19 cellular contexts compared by ENCODE assay signal in genomic region chr1:219179293-219179692, GRCh38. TPM values are rescaled to one million over a fixed set of nuclear protein-coding genes. Genes with fewer than 3 reads are reported as not detected.
DNase-seq lines count a peak whose midpoint lies in the region; ATAC-seq and TF ChIP-seq lines count a peak whose summit lies in the region.
"Had no signal": no experiment of that assay in that cellular context is flagged by ENCODE, and none has a peak within 500 bp of the region (broad histone marks: within the 10 kb centered on the region; RNA-seq: fewer than 3 reads in every experiment).

No MANE protein-coding gene starts in this region.

- CTCF ChIA-PET in PC-9 (lab: Charles Lee), result no interaction called here

- no peak overlapping the region; the same call in 1 of the 2 replicates for H3K27ac ChIP-seq in GM23248
- H3K27ac ChIP-seq in PC-9, result peak overlapping the region; percentile 6; the same call in 1 of the 2 replicates
- H3K27ac ChIP-seq in subcutaneous abdominal adipose tissue (ENCODE audit: low read depth, low read length), result peak overlapping the region; percentile 55
- H3K27ac ChIP-seq: ovary had no signal

- no peak overlapping the region for H3K4me3 ChIP-seq in GM23248
- no peak overlapping the region for H3K4me3 ChIP-seq in PC-9
- H3K4me3 ChIP-seq in fibroblast of the aortic adventitia (ENCODE audit: low read depth, low read length), result no peak overlapping the region
- no peak overlapping the region for H3K4me3 ChIP-seq in subcutaneous abdominal adipose tissue (ENCODE audit: low read depth in 1 of 5, low read length in 5 of 5)
- H3K4me3 ChIP-seq: body of pancreas, ovary, skin epidermis, thoracic aorta had no signal

- H3K4me1 ChIP-seq in GM23248 (ENCODE audit: insufficient read depth) (peaks cover 16% of the 10 kb centered on the region), PC-9 (replicated peaks; ENCODE audit: insufficient read depth) (peaks cover 15% of the 10 kb centered on the region), subcutaneous abdominal adipose tissue (ENCODE audit: control insufficient read depth in 5 of 5, insufficient read depth in 5 of 5, low read length in 5 of 5) (peaks cover 0 to 54% (median 35%) of the 10 kb centered on the region in 5 donors)

- no peak for TF ChIP-seq CTCF in PC-9 (conservative IDR thresholded peaks at IDR 0.05)
- no peak for TF ChIP-seq CTCF in fibroblast of the aortic adventitia (IDR thresholded peaks at IDR 0.05; ENCODE audit: insufficient read depth, low read length)

- no peak overlapping the region for H3K9ac ChIP-seq in GM23248
- peak overlapping the region in 1 of 5 donors; percentile 35 for H3K9ac ChIP-seq in subcutaneous abdominal adipose tissue (ENCODE audit: low read length in 5 of 5)

- H3K79me2 ChIP-seq in GM23248 (ENCODE audit: insufficient read depth), result peaks cover 12% of the 10 kb centered on the region; the same call in 1 of the 2 replicates
- peaks cover 19% of the 10 kb centered on the region for H3K79me2 ChIP-seq in PC-9 (ENCODE audit: low read depth)

- H3K9me3 ChIP-seq in GM23248 (ENCODE audit: low read depth) (no peaks in the 10 kb centered on the region), PC-9 (ENCODE audit: insufficient read depth, low read depth) (no peaks in the 10 kb centered on the region), subcutaneous abdominal adipose tissue (ENCODE audit: control insufficient read depth in 5 of 5, low read length in 5 of 5) (no peaks in the 10 kb centered on the region)
- H3K9me3 ChIP-seq: body of pancreas, ovary, thoracic aorta had no signal

- no TSS peak for BruUV-seq in PC-9 (replicated peaks; lab: Mats Ljungman, UMichigan)

- no peaks in the 10 kb centered on the region for H3K27me3 ChIP-seq in GM23248 (replicated peaks; ENCODE audit: insufficient read depth)
- H3K27me3 ChIP-seq in PC-9 (ENCODE audit: insufficient read depth, low read depth), result no peaks in the 10 kb centered on the region
- H3K27me3 ChIP-seq in subcutaneous abdominal adipose tissue (ENCODE audit: control insufficient read depth in 5 of 5, insufficient read depth in 4 of 5, low read length in 5 of 5), result no peaks in the 10 kb centered on the region
- H3K27me3 ChIP-seq: body of pancreas, ovary had no signal

- no peaks in the 10 kb centered on the region for H4K20me1 ChIP-seq in GM23248 (ENCODE audit: insufficient read depth)
- no peaks in the 10 kb centered on the region for H4K20me1 ChIP-seq in PC-9 (ENCODE audit: insufficient read depth)

- H3F3A ChIP-seq in GM23248 (ENCODE audit: insufficient read depth) (no peaks in the 10 kb centered on the region), PC-9 (ENCODE audit: insufficient read depth, low read depth) (no peaks in the 10 kb centered on the region)

- in situ Hi-C loops in GM23248 (cut with MboI), result loop anchor here (25.0 kb wide), 1 partner anchor 842 kb away; the partner anchor contains the start of gene TGFB2

- H3K4me2 ChIP-seq in GM23248 (ENCODE audit: unreplicated experiment), result peak overlapping the region; percentile 2
- H3K4me2 ChIP-seq in PC-9, result no peak overlapping the region

- H2AFZ ChIP-seq in GM23248 (no peak overlapping the region), PC-9 (no peak overlapping the region)

- H3K9me2 ChIP-seq in GM23248 (ENCODE audit: insufficient read depth) (peaks cover 4% of the 10 kb centered on the region; the same call in 1 of the 2 replicates), PC-9 (ENCODE audit: insufficient read depth) (no peaks in the 10 kb centered on the region)

- H3K36me3 ChIP-seq in GM23248 (ENCODE audit: low read depth), result no peaks in the 10 kb centered on the region
- peaks cover 9% of the 10 kb centered on the region for H3K36me3 ChIP-seq in PC-9 (ENCODE audit: low read depth)
- peaks cover 0 to 9% (median 3%) of the 10 kb centered on the region in 5 donors for H3K36me3 ChIP-seq in subcutaneous abdominal adipose tissue (ENCODE audit: control insufficient read depth in 5 of 5, insufficient read depth in 5 of 5, low read length in 5 of 5)
- H3K36me3 ChIP-seq: ovary, thoracic aorta had no signal

- intact Hi-C loops in PC-9 (cut with micrococcal nuclease; ENCODE audit: unreplicated experiment), result loop anchor here (10.0 kb wide), 1 partner anchor 684 kb away; no protein-coding TSS in a partner anchor

- peak; percentile 63 for DNase-seq in GM23248
- DNase-seq in PC-9, result no peak
- peak; percentile 71 for DNase-seq in fibroblast of the aortic adventitia (ENCODE audit: low read depth)
- DNase-seq in NCI-H2171 treated with DMSO at 0.1 percent for 48 hours (lab: John Stamatoyannopoulos, UW), result no peak
- DNase-seq: activated CD4-positive, alpha-beta T cell treated with anti-CD3 and anti-CD28 coated beads, Interleukin-2, amount 10 ng/mL, durations not matched to agents 24 days and 14 days; activated CD8-positive, alpha-beta memory T cell treated with anti-CD3 and anti-CD28 coated beads, Interleukin-2, amount 50 U/mL, for 48 hours; activated naive CD4-positive, alpha-beta T cell; body of pancreas; DMS53; KG1; left cardiac atrium; NCI-H510A; ovary; stimulated activated CD4-positive, alpha-beta T cell treated with anti-CD3 and anti-CD28 coated beads, Interleukin-4, amount 100 ng/mL, for 4 hours had no signal

- ATAC-seq in HG02588 (IDR thresholded peaks at IDR 0.05; ENCODE audit: unreplicated experiment) (no peak), GM18907 (IDR thresholded peaks at IDR 0.05; ENCODE audit: unreplicated experiment) (no peak)
- ATAC-seq: body of pancreas had no signal

- POLR2A ChIA-PET in PC-9 (lab: Charles Lee; ENCODE audit: unreplicated experiment), result interaction anchor here (0.5 kb wide), 1 partner anchor 180 kb away, joined by 5 read pairs; no protein-coding TSS in a partner anchor

RNA-seq across cellular contexts. Expression of gene LYPLAL1, which starts 5.6 kb away (rescaled TPM):
- total RNA-seq in GM23248 (2014; rRNA removed; shearing (Covaris generic)), result 9.1 and 11.4 TPM in 2 replicates
- 31.8 and 33.7 TPM in 2 replicates for polyA plus RNA-seq in GM23248 (2016; fragmentation: Nextera tagmentation; extraction: Ambion mirVana)
- total RNA-seq in PC-9 (2021) (39.3 and 57.0 TPM in 2 replicates), fibroblast of the aortic adventitia (ENCODE audit: low replicate concordance) (15.4 and 40.6 TPM in 2 replicates)

Comparison
In these comparisons a context has a peak if more than half of its experiments do, and no peak if none do; other contexts are left out.
1. DNase-seq: peak in GM23248 (single experiment) and fibroblast of the aortic adventitia (single experiment); none in PC-9 (0 of 2) and NCI-H2171 treated with DMSO at 0.1 percent for 48 hours (single experiment).